Comparison of ENCODE assay signal across 28 cellular contexts in genomic region chr4:41632481-41633073, GRCh38.
DNase-seq lines count a peak whose midpoint lies in the region; FAIRE-seq and TF ChIP-seq lines count a peak whose summit lies in the region.
"Had no signal": no experiment of that assay in that cellular context is flagged by ENCODE, and none has a peak within 500 bp of the region (broad histone marks: within the 10 kb centered on the region; RNA-seq: fewer than 3 reads in every experiment).

No MANE protein-coding gene starts in this region.

- no peaks in the 10 kb centered on the region for H3K27me3 ChIP-seq in ascending aorta
- H3K27me3 ChIP-seq in trophoblast cell (ENCODE audit: insufficient read depth, low read length) = no peaks in the 10 kb centered on the region
- H3K27me3 ChIP-seq in small intestine (ENCODE audit: control insufficient read depth in 2 of 2, insufficient read depth in 2 of 2, low read length in 2 of 2) = no peaks in the 10 kb centered on the region
- H3K27me3 ChIP-seq: left lung had no signal

- H2AFZ ChIP-seq in trophoblast cell (ENCODE audit: insufficient read depth, low read length, poor library complexity) = no peak overlapping the region

- H3K4me3 ChIP-seq in ascending aorta (no peak overlapping the region), trophoblast cell (ENCODE audit: low read depth, low read length) (no peak overlapping the region), kidney (ENCODE audit: low read length in 2 of 2) (no peak overlapping the region), small intestine (ENCODE audit: low read depth in 1 of 2, low read length in 2 of 2) (no peak overlapping the region)
- H3K4me3 ChIP-seq: left lung, mucosa of descending colon had no signal

- H3K18ac ChIP-seq in trophoblast cell (ENCODE audit: low read length) = no peak overlapping the region

- no peak overlapping the region for H3K4me3 Mint-ChIP-seq in activated CD4-positive, alpha-beta T cell treated with anti-CD3 and anti-CD28 coated beads, Interleukin-2, amount 10 ng/mL, durations not matched to agents 24 days and 14 days
- H3K4me3 Mint-ChIP-seq: activated naive CD8-positive, alpha-beta T cell treated with anti-CD3 and anti-CD28 coated beads, Interleukin-2, amount 10 ng/mL, durations not matched to agents 7 days and 5 days; brain; CD4-positive, CD25-positive, alpha-beta regulatory T cell; stimulated activated memory B cell treated with anti-CD40 and anti-IgM and Interleukin-4, amounts not matched to agents 10 μg/mL and 1 μg/mL and 100 μg/mL, for 72 hours had no signal

- H3K4me1 ChIP-seq in ascending aorta (peaks cover 11 to 13% of the 10 kb centered on the region in 2 donors), trophoblast cell (ENCODE audit: control insufficient read depth in 1 of 2, insufficient read depth in 2 of 2, low read length in 2 of 2) (peaks cover 5 to 10% of the 10 kb centered on the region in 2 experiments), kidney (ENCODE audit: control insufficient read depth in 1 of 2, insufficient read depth in 1 of 2, low read depth in 1 of 2, low read length in 2 of 2) (no peaks in the 10 kb centered on the region), small intestine (ENCODE audit: control insufficient read depth in 2 of 2, insufficient read depth in 1 of 2, low read depth in 1 of 2, low read length in 1 of 2) (no peaks in the 10 kb centered on the region)
- H3K4me1 ChIP-seq: left lung had no signal

- H4K91ac ChIP-seq in trophoblast cell (ENCODE audit: low read depth, low read length) = no peak overlapping the region

- TF ChIP-seq CTCF in ascending aorta (IDR thresholded peaks at IDR 0.05) = no peak
- TF ChIP-seq CTCF in kidney (IDR thresholded peaks at IDR 0.05; ENCODE audit: borderline replicate concordance, extremely low read depth, insufficient read depth) = no peak

- peaks cover 2% of the 10 kb centered on the region for H3K27me3 Mint-ChIP-seq in activated CD4-positive, alpha-beta T cell treated with anti-CD3 and anti-CD28 coated beads, Interleukin-2, amount 10 ng/mL, durations not matched to agents 24 days and 14 days
- H3K27me3 Mint-ChIP-seq: activated naive CD8-positive, alpha-beta T cell treated with anti-CD3 and anti-CD28 coated beads, Interleukin-2, amount 10 ng/mL, durations not matched to agents 7 days and 5 days; stimulated activated memory B cell treated with anti-CD40 and anti-IgM and Interleukin-4, amounts not matched to agents 10 μg/mL and 1 μg/mL and 100 μg/mL, for 72 hours had no signal

- H2BK120ac ChIP-seq in trophoblast cell (ENCODE audit: insufficient read depth, low read length, poor library complexity) = no peak overlapping the region

- no peak overlapping the region for H3K23ac ChIP-seq in trophoblast cell (ENCODE audit: low read length)

- no peaks in the 10 kb centered on the region for H3K9me3 Mint-ChIP-seq in activated CD4-positive, alpha-beta T cell treated with anti-CD3 and anti-CD28 coated beads, Interleukin-2, amount 10 ng/mL, durations not matched to agents 24 days and 14 days
- H3K9me3 Mint-ChIP-seq: activated naive CD8-positive, alpha-beta T cell treated with anti-CD3 and anti-CD28 coated beads, Interleukin-2, amount 10 ng/mL, durations not matched to agents 7 days and 5 days; brain; stimulated activated memory B cell treated with anti-CD40 and anti-IgM and Interleukin-4, amounts not matched to agents 10 μg/mL and 1 μg/mL and 100 μg/mL, for 72 hours had no signal

- no peak for FAIRE-seq in kidney (lab: Jason Lieb, UNC)
- FAIRE-seq in small intestine (lab: Jason Lieb, UNC) = no peak

- H2BK5ac ChIP-seq in trophoblast cell (ENCODE audit: low read depth, low read length, poor library complexity) = no peak overlapping the region

- WGBS in trophoblast cell (ENCODE audit: extremely low coverage, insufficient coverage, insufficient read length) = no CpG with 5 or more reads among the region's 11 CpGs
- 63 to 71% (median 67%) methylated on average over 11 of the region's 11 CpGs for WGBS in small intestine, 3 donors

- no peak overlapping the region for H3K4me2 ChIP-seq in trophoblast cell (ENCODE audit: low read length)

- no peak overlapping the region for H3K27ac Mint-ChIP-seq in activated CD4-positive, alpha-beta T cell treated with anti-CD3 and anti-CD28 coated beads, Interleukin-2, amount 10 ng/mL, durations not matched to agents 24 days and 14 days
- H3K27ac Mint-ChIP-seq: activated naive CD8-positive, alpha-beta T cell treated with anti-CD3 and anti-CD28 coated beads, Interleukin-2, amount 10 ng/mL, durations not matched to agents 7 days and 5 days; CD4-positive, CD25-positive, alpha-beta regulatory T cell; stimulated activated memory B cell treated with anti-CD40 and anti-IgM and Interleukin-4, amounts not matched to agents 10 μg/mL and 1 μg/mL and 100 μg/mL, for 72 hours had no signal

- H2AK5ac ChIP-seq in trophoblast cell (ENCODE audit: low read length) = no peak overlapping the region

- no peaks in the 10 kb centered on the region for H3K4me1 Mint-ChIP-seq in activated CD4-positive, alpha-beta T cell treated with anti-CD3 and anti-CD28 coated beads, Interleukin-2, amount 10 ng/mL, durations not matched to agents 24 days and 14 days
- H3K4me1 Mint-ChIP-seq: activated naive CD8-positive, alpha-beta T cell treated with anti-CD3 and anti-CD28 coated beads, Interleukin-2, amount 10 ng/mL, durations not matched to agents 7 days and 5 days; CD4-positive, CD25-positive, alpha-beta regulatory T cell; stimulated activated memory B cell treated with anti-CD40 and anti-IgM and Interleukin-4, amounts not matched to agents 10 μg/mL and 1 μg/mL and 100 μg/mL, for 72 hours had no signal

- no peak overlapping the region for H3K4ac ChIP-seq in trophoblast cell (ENCODE audit: low read depth, low read length)

- no peaks in the 10 kb centered on the region for H3K79me1 ChIP-seq in trophoblast cell (ENCODE audit: low read length)

- H3K27ac ChIP-seq in ascending aorta (peak overlapping the region; percentile 47 to 67), trophoblast cell (ENCODE audit: low read depth, low read length) (no peak overlapping the region), kidney (ENCODE audit: low read depth in 2 of 2, low read length in 2 of 2) (no peak overlapping the region), small intestine (ENCODE audit: low read depth in 1 of 2, low read length in 1 of 2) (no peak overlapping the region)
- H3K27ac ChIP-seq: epithelial cell of prostate, left lung had no signal

- H3K36me3 Mint-ChIP-seq in activated CD4-positive, alpha-beta T cell treated with anti-CD3 and anti-CD28 coated beads, Interleukin-2, amount 10 ng/mL, durations not matched to agents 24 days and 14 days (ENCODE audit: low read depth) = no peaks in the 10 kb centered on the region
- H3K36me3 Mint-ChIP-seq: activated naive CD8-positive, alpha-beta T cell treated with anti-CD3 and anti-CD28 coated beads, Interleukin-2, amount 10 ng/mL, durations not matched to agents 7 days and 5 days; brain; CD4-positive, CD25-positive, alpha-beta regulatory T cell; stimulated activated memory B cell treated with anti-CD40 and anti-IgM and Interleukin-4, amounts not matched to agents 10 μg/mL and 1 μg/mL and 100 μg/mL, for 72 hours had no signal

- DNase-seq in AG08396 (ENCODE audit: low spot score) = peak; percentile 18
- peak; percentile 37 for DNase-seq in GM03348 (ENCODE audit: low spot score)
- no peak for DNase-seq in ascending aorta (ENCODE audit: low spot score in 2 of 2)
- DNase-seq in trophoblast cell = peak; percentile 29 to 86
- no peak for DNase-seq in kidney
- no peak for DNase-seq in activated CD4-positive, alpha-beta T cell treated with anti-CD3 and anti-CD28 coated beads, Interleukin-2, amount 10 ng/mL, durations not matched to agents 24 days and 14 days
- DNase-seq in dedifferentiated amniotic fluid mesenchymal stem cell (ENCODE audit: extremely low spot score) = no peak
- no peak for DNase-seq in small intestine
- DNase-seq: ACHN; activated CD4-positive, CD25-positive, alpha-beta regulatory T cell treated with anti-CD3 and anti-CD28 coated beads, Interleukin-2, amount 50 U/mL, for 72 hours; activated effector memory CD4-positive, alpha-beta T cell treated with anti-CD3 and anti-CD28 coated beads, Interleukin-2, amount 50 U/mL, for 16 hours; activated naive CD8-positive, alpha-beta T cell treated with anti-CD3 and anti-CD28 coated beads, Interleukin-2, amount 10 ng/mL, durations not matched to agents 7 days and 5 days; CD4-positive, CD25-positive, alpha-beta regulatory T cell; DMS 273 treated with DMSO at 0.1 percent for 48 hours; effector CD4-positive, alpha-beta T cell; GDM1; H7; left lung; mucosa of descending colon; MV-4-11; NCI-H1694; NCI-H2171; NCI-H510A treated with DMSO at 0.1 percent for 48 hours; SHP77 treated with DMSO at 0.1 percent for 48 hours; stimulated activated CD4-positive, alpha-beta T cell treated with anti-CD3 and anti-CD28 coated beads, Interleukin-2, amount 100 ng/mL, for 48 hours had no signal

- H3K36me3 ChIP-seq in ascending aorta (peaks cover 6 to 10% of the 10 kb centered on the region in 2 donors), trophoblast cell (ENCODE audit: control insufficient read depth in 1 of 2, insufficient read depth in 2 of 2, low read length in 2 of 2) (no peaks in the 10 kb centered on the region), kidney (ENCODE audit: control insufficient read depth in 1 of 2, insufficient read depth in 2 of 2, low read length in 2 of 2) (peaks cover 0 to 8% of the 10 kb centered on the region in 2 donors), small intestine (ENCODE audit: control insufficient read depth in 2 of 2, insufficient read depth in 2 of 2, low read length in 2 of 2) (no peaks in the 10 kb centered on the region)
- H3K36me3 ChIP-seq: left lung had no signal

- H3K9me3 ChIP-seq in ascending aorta (no peaks in the 10 kb centered on the region), trophoblast cell (ENCODE audit: insufficient read depth, low read depth, low read length) (no peaks in the 10 kb centered on the region), kidney (ENCODE audit: control insufficient read depth in 1 of 2, low read length in 2 of 2) (no peaks in the 10 kb centered on the region), small intestine (ENCODE audit: control insufficient read depth, low read depth) (no peaks in the 10 kb centered on the region)
- H3K9me3 ChIP-seq: left lung, mucosa of descending colon had no signal

- no peak overlapping the region for H2BK12ac ChIP-seq in trophoblast cell (ENCODE audit: low read length)

- no peak overlapping the region for H4K12ac ChIP-seq in trophoblast cell (ENCODE audit: low read depth, low read length)

- no peaks in the 10 kb centered on the region for H3K79me2 ChIP-seq in trophoblast cell (ENCODE audit: control insufficient read depth, insufficient read depth, low read length, poor library complexity)

- H3K9ac ChIP-seq in trophoblast cell (ENCODE audit: low read length) (no peak overlapping the region), kidney (ENCODE audit: low read length in 2 of 2) (no peak overlapping the region)

- no peak overlapping the region for H4K8ac ChIP-seq in trophoblast cell (ENCODE audit: low read depth, low read length)

- no peak overlapping the region for H3K14ac ChIP-seq in trophoblast cell (ENCODE audit: low read length)

- intact Hi-C loops in ascending aorta (cut with DNase I) (no loop called here), kidney (cut with DNase I) (no loop called here)
- intact Hi-C loops in activated CD4-positive, alpha-beta T cell treated with anti-CD3 and anti-CD28 coated beads, Interleukin-2, amount 10 ng/mL, durations not matched to agents 24 days and 14 days (cut with micrococcal nuclease) = no loop called here

Comparison
In these comparisons a context has a peak if more than half of its experiments do, and no peak if none do; other contexts are left out.
1. DNase-seq: peak in AG08396 (single experiment), GM03348 (single experiment) and trophoblast cell (2 of 2); none in ascending aorta (0 of 2), kidney (single experiment), activated CD4-positive, alpha-beta T cell treated with anti-CD3 and anti-CD28 coated beads, Interleukin-2, amount 10 ng/mL, durations not matched to agents 24 days and 14 days (single experiment), dedifferentiated amniotic fluid mesenchymal stem cell (single experiment) and small intestine (single experiment).
2. H3K27ac ChIP-seq: peak in ascending aorta (2 of 2); none in trophoblast cell (single experiment), kidney (0 of 2) and small intestine (0 of 2).